14 cellular contexts compared by ENCODE assay signal in the genomic region with DNA sequence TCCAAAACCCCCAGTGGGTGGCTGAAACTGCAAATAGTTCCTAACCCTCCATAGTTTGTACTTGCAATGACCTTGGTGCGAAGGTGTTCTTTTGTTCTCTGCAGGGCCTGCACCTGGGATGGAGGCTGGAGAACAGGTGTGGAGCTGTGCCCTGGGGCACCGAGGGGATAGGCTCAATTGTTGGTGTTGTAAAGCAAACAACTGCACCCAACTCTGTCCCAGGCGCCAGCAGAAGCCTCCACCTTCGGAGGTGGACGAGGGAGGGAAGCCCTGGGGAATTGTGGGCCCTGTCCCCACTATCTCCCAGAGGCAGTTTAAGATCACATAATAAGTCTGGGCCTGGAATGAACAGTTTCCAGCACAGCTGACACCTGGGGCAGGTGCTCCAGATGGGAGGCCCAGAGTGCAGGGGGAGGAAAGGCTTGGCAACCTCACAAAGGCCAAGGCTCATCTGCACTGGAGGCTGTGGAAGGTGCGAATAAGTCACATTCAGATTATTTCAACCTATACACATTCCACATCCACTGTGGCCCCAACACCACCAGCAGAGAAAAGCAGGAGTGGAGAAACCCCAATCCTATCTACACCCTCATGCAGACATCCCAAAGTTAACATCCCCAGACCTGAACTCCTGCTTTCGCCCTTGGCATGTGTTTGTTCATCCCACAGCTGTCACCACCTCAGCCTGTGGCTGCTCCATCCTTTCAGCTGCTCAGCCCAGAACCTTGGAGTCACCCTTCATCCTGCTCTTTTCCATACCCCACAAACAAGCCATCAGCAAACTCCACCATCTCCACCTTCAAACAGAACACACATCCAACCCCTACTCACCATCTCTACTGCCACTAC. TPM values are rescaled to one million over a fixed set of nuclear protein-coding genes. Genes with fewer than 3 reads are reported as not detected.
DNase-seq lines count a peak whose midpoint lies in the region; TF ChIP-seq lines count a peak whose summit lies in the region.
"Had no signal": no experiment of that assay in that cellular context is flagged by ENCODE, and none has a peak within 500 bp of the region (broad histone marks: within the 10 kb centered on the region; RNA-seq: fewer than 3 reads in every experiment).

No MANE protein-coding gene starts in this region.

- H3K4me1 ChIP-seq in Caco-2: peaks cover 9% of the 10 kb centered on the region
- H3K4me1 ChIP-seq in ovary (ENCODE audit: insufficient read depth): peaks cover 2% of the 10 kb centered on the region
- H3K4me1 ChIP-seq: upper lobe of right lung had no signal

- H3K27ac ChIP-seq in ovary: no peak overlapping the region
- H3K27ac ChIP-seq: upper lobe of right lung had no signal

- H3K4me3 ChIP-seq in Caco-2 (ENCODE audit: low read depth, low read length) (no peak overlapping the region), ovary (no peak overlapping the region)
- H3K4me3 ChIP-seq: upper lobe of right lung had no signal

- TF ChIP-seq CTCF in Caco-2 (IDR thresholded peaks at IDR 0.05; ENCODE audit: insufficient read depth in 1 of 2, low read depth in 1 of 2, low read length in 1 of 2, severe bottlenecking in 1 of 2, unreplicated experiment in 1 of 2) (no peak), ovary (IDR thresholded peaks at IDR 0.05) (no peak)

- H3K4me3 Mint-ChIP-seq in Caco-2 (ENCODE audit: unreplicated experiment): no peak overlapping the region
- H3K4me3 Mint-ChIP-seq: activated CD4-positive, alpha-beta T cell treated with anti-CD3 and anti-CD28 coated beads, Interleukin-2, amount 10 ng/mL, durations not matched to agents 24 days and 14 days; T-helper 1 cell treated with Interleukin-12 subunit alpha and Interleukin-12 subunit beta and Interleukin-4 antibody, amounts not matched to agents 30 μg/mL and 1 μg/mL, for 36 hours had no signal

- H3K36me3 Mint-ChIP-seq in Caco-2 (ENCODE audit: insufficient read depth, unreplicated experiment): no peaks in the 10 kb centered on the region

- CTCF ChIA-PET in Caco-2 (lab: Charles Lee): interaction anchor here (1.4 to 2.1 kb wide), 2 partner anchors 20 to 191 kb away, joined by 3 to 8 read pairs; no protein-coding TSS in a partner anchor

- no peak for TF ChIP-seq EP300 in ovary (IDR thresholded peaks at IDR 0.05)

- DNase-seq in Caco-2 (peak; percentile 80 to 89), NCI-H1436 treated with DMSO at 0.1 percent for 48 hours (lab: John Stamatoyannopoulos, UW) (peak; percentile 84), NCI-H748 (lab: John Stamatoyannopoulos, UW; ENCODE audit: unreplicated experiment) (peak; percentile 98), iPS-NIHi7 (ENCODE audit: extremely low spot score) (peak; percentile 25), NCI-H226 (no peak), ovary (no peak), GM19238 (ENCODE audit: insufficient read length, low spot score) (no peak), pons (ENCODE audit: low spot score) (no peak)
- DNase-seq: ACHN; activated CD4-positive, alpha-beta T cell treated with anti-CD3 and anti-CD28 coated beads, Interleukin-2, amount 10 ng/mL, durations not matched to agents 24 days and 14 days; GOT3; stimulated activated CD8-positive, alpha-beta memory T cell treated with anti-CD3 and anti-CD28 coated beads, Interleukin-4, amount 100 ng/mL, for 48 hours; upper lobe of right lung had no signal

- BruUV-seq in Caco-2 (replicated peaks; lab: Mats Ljungman, UMichigan): no TSS peak

- H3K36me3 ChIP-seq in Caco-2 (ENCODE audit: control insufficient read depth, insufficient read depth, low read length) (no peaks in the 10 kb centered on the region), ovary (no peaks in the 10 kb centered on the region)
- H3K36me3 ChIP-seq: upper lobe of right lung had no signal

- no peaks in the 10 kb centered on the region for H3K9me3 Mint-ChIP-seq in Caco-2 (ENCODE audit: unreplicated experiment)
- H3K9me3 Mint-ChIP-seq: activated CD4-positive, alpha-beta T cell treated with anti-CD3 and anti-CD28 coated beads, Interleukin-2, amount 10 ng/mL, durations not matched to agents 24 days and 14 days; T-helper 1 cell treated with Interleukin-12 subunit alpha and Interleukin-12 subunit beta and Interleukin-4 antibody, amounts not matched to agents 30 μg/mL and 1 μg/mL, for 36 hours had no signal

- 88 to 94% (median 90%) methylated on average over 7 of the region's 7 CpGs for WGBS in ovary, 3 donors

- H3K27me3 Mint-ChIP-seq in Caco-2 (ENCODE audit: insufficient read depth, unreplicated experiment): no peaks in the 10 kb centered on the region

- no peaks in the 10 kb centered on the region for H3K27me3 ChIP-seq in Caco-2 (replicated peaks; ENCODE audit: control insufficient read depth, insufficient read depth, low read length)
- no peaks in the 10 kb centered on the region for H3K27me3 ChIP-seq in ovary
- H3K27me3 ChIP-seq: upper lobe of right lung had no signal

- peak overlapping the region; percentile 30 for H3K27ac Mint-ChIP-seq in Caco-2 (ENCODE audit: unreplicated experiment)
- H3K27ac Mint-ChIP-seq: activated CD4-positive, alpha-beta T cell treated with anti-CD3 and anti-CD28 coated beads, Interleukin-2, amount 10 ng/mL, durations not matched to agents 24 days and 14 days; T-helper 1 cell treated with Interleukin-12 subunit alpha and Interleukin-12 subunit beta and Interleukin-4 antibody, amounts not matched to agents 30 μg/mL and 1 μg/mL, for 36 hours had no signal

- POLR2A ChIA-PET in Caco-2 (lab: Charles Lee): interaction anchor here (1.2 kb wide), 1 partner anchor 12 kb away, joined by 6 read pairs; a partner anchor contains a TSS

- no peak for TF ChIP-seq POLR2A in ovary (IDR thresholded peaks at IDR 0.05)

- H3K4me1 Mint-ChIP-seq in Caco-2 (ENCODE audit: low read depth, unreplicated experiment): peaks cover 12% of the 10 kb centered on the region
- H3K4me1 Mint-ChIP-seq: activated CD4-positive, alpha-beta T cell treated with anti-CD3 and anti-CD28 coated beads, Interleukin-2, amount 10 ng/mL, durations not matched to agents 24 days and 14 days had no signal

- no peaks in the 10 kb centered on the region for H3K9me3 ChIP-seq in Caco-2
- H3K9me3 ChIP-seq in ovary: no peaks in the 10 kb centered on the region
- H3K9me3 ChIP-seq: upper lobe of right lung had no signal

- intact Hi-C loops in Caco-2 (cut with micrococcal nuclease; ENCODE audit: unreplicated experiment): loop anchor here (1.0 kb wide), 1 partner anchor 36 kb away; no protein-coding TSS in a partner anchor
- intact Hi-C loops in ovary (cut with DNase I): loop anchor here in 1 of 4 donors (10.0 kb wide), 1 partner anchor 177 kb away; no protein-coding TSS in a partner anchor

RNA-seq across cellular contexts. Expression of a gene that starts 12.3 kb away (rescaled TPM):
- 30.6 and 33.3 TPM in 2 replicates for total RNA-seq in Caco-2 (2022)
- 10 to 100 TPM; 11.5 to 29.8 (median 21.5) TPM for total RNA-seq in ovary
- polyA plus RNA-seq in ovary: 10 to 100 TPM in 1 of 2 donors, 1 to 10 TPM in 1; 9.4 to 21.2 TPM

RNA-seq across cellular contexts. Expression of a gene that starts 34.0 kb away (rescaled TPM):
- total RNA-seq in Caco-2 (2022): 13.6 and 15.4 TPM in 2 replicates
- total RNA-seq in ovary: 10 to 100 TPM; 18.4 to 31.5 (median 24.2) TPM
- polyA plus RNA-seq in ovary: 10 to 100 TPM in 1 of 2 donors, 1 to 10 TPM in 1; 6.3 to 20.2 TPM

Comparison
In these comparisons a context has a peak if more than half of its experiments do, and no peak if none do; other contexts are left out.
1. DNase-seq: peak in Caco-2 (2 of 2), NCI-H1436 treated with DMSO at 0.1 percent for 48 hours (single experiment), NCI-H748 (single experiment) and iPS-NIHi7 (single experiment); none in NCI-H226 (single experiment), ovary (0 of 5), GM19238 (single experiment) and pons (single experiment).